ENCODE assay signal across 9 cellular contexts in the genomic region with DNA sequence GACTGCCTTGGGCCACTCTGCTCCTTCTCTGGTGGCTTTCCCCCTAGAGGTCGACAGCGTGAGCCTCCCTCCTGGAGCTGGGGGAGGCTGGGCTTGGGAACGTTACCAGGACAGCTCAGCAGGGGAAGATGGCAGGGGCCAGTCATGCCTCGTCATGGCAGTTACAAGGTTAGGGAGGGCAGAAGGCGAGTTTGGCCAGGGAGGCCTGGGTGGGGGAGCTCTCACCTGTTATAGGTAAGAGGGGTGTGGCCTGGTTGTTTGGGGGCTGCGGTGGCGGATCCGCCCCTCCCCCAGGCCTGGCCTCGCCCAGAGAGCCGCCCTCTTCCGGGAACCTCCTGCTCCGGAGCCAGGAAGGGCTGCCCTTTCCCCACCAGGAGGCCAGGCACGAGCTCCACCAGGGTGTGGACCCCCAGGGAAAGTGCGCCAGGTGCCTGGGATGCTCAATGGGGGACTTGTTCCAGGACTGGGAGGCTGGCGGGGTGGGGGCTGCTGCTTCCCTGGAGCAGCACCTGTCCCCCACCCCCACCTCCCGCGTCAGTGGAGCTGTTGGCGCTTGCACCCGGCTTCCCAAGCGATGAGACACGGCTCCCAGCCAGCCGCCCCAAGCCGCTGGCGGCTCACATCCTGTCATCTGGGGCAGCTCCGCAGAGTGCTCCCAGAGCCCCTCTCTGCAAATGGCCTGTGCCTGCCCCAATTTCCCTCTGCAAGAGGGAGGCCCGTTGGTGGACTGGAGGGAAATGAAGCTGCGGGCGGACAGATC. TPM values are rescaled to one million over a fixed set of nuclear protein-coding genes. Genes with fewer than 3 reads are reported as not detected.
A peak's percentile ranks its signal among the peaks of the same experiment; 100 is the strongest.
DNase-seq lines count a peak whose midpoint lies in the region; ATAC-seq and TF ChIP-seq lines count a peak whose summit lies in the region.
"Had no signal": no experiment of that assay in that cellular context is flagged by ENCODE, and none has a peak within 500 bp of the region (broad histone marks: within the 10 kb centered on the region; RNA-seq: fewer than 3 reads in every experiment).

No MANE protein-coding gene starts in this region.

- H3K4me1 ChIP-seq in ACC112 (ENCODE audit: control insufficient read depth, insufficient read depth, low read length, unreplicated experiment) (peaks cover 11% of the 10 kb centered on the region), HUES6 (ENCODE audit: control insufficient read depth, insufficient read depth, low read length) (peaks cover 14% of the 10 kb centered on the region), breast epithelium (peaks cover 0 to 6% of the 10 kb centered on the region in 2 donors), testis (peaks cover 4% of the 10 kb centered on the region)

- H3K36me3 ChIP-seq in ACC112 (ENCODE audit: insufficient read depth, low read length), result no peaks in the 10 kb centered on the region
- H3K36me3 ChIP-seq in HUES6 (ENCODE audit: control insufficient read depth, insufficient read depth, low read length), result no peaks in the 10 kb centered on the region
- H3K36me3 ChIP-seq in breast epithelium, result no peaks in the 10 kb centered on the region
- no peaks in the 10 kb centered on the region for H3K36me3 ChIP-seq in testis (ENCODE audit: low read depth, missing control alignments)

- intact Hi-C loops in breast epithelium (cut with DNase I; ENCODE audit: low total_unique reads) (no loop called here), left colon (cut with DNase I, micrococcal nuclease) (no loop called here), testis (cut with DNase I; ENCODE audit: low total_unique reads) (loop anchor here (10.0 kb wide), 1 partner anchor 105 kb away; no protein-coding TSS in a partner anchor)

- no peak for TF ChIP-seq POLR2A in breast epithelium (IDR thresholded peaks at IDR 0.05)
- no peak for TF ChIP-seq POLR2A in testis (IDR thresholded peaks at IDR 0.05)

- H3K4me3 ChIP-seq in ACC112 (ENCODE audit: low read depth, low read length) (peak overlapping the region; percentile 61), HUES6 (ENCODE audit: low read depth, low read length) (peak overlapping the region; percentile 61), breast epithelium (peak overlapping the region in 2 of 3 donors; percentile 31 to 39), testis (peak overlapping the region in 1 of 2 donors; percentile 23)

- peak overlapping the region; percentile 16 for H2AFZ ChIP-seq in ACC112 (ENCODE audit: low read length, unreplicated experiment)

- WGBS in testis, 2 donors, result 11 to 14% methylated on average over 8 to 22 of the region's 28 CpGs

- peak overlapping the region; percentile 1 for H3K9ac ChIP-seq in HUES6 (ENCODE audit: low read length)

- peak in 1 of 2 donors; percentile 60 for DNase-seq in breast epithelium (ENCODE audit: low spot score in 2 of 2)
- DNase-seq in left colon, result peak in 1 of 2 donors; percentile 34
- no peak for DNase-seq in DMS79 treated with DMSO at 0.1 percent for 48 hours (lab: John Stamatoyannopoulos, UW)
- no peak for DNase-seq in NCI-H2081 (lab: John Stamatoyannopoulos, UW)
- DNase-seq in testis, result no peak
- no peak for DNase-seq in superior temporal gyrus (ENCODE audit: extremely low spot score)
- DNase-seq: CD4-positive, CD25-positive, alpha-beta regulatory T cell had no signal

- H3K27ac ChIP-seq in ACC112 (ENCODE audit: low read depth, low read length) (no peak overlapping the region), HUES6 (ENCODE audit: low read depth, low read length) (no peak overlapping the region), breast epithelium (peak overlapping the region in 1 of 2 donors; percentile 40), testis (no peak overlapping the region)

- H3K27me3 ChIP-seq in ACC112 (ENCODE audit: insufficient read depth, low read length), result no peaks in the 10 kb centered on the region
- H3K27me3 ChIP-seq in HUES6 (ENCODE audit: control insufficient read depth, insufficient read depth, low read length), result peaks cover 20% of the 10 kb centered on the region
- H3K27me3 ChIP-seq in breast epithelium, result no peaks in the 10 kb centered on the region
- no peaks in the 10 kb centered on the region for H3K27me3 ChIP-seq in testis

- peak; percentile 86 for ATAC-seq in left colon

- H3K79me2 ChIP-seq in ACC112 (ENCODE audit: control insufficient read depth, insufficient read depth, low read length, unreplicated experiment), result no peaks in the 10 kb centered on the region

- peak in 1 of 3 donors; percentile 29 for TF ChIP-seq CTCF in breast epithelium (IDR thresholded peaks at IDR 0.05)
- TF ChIP-seq CTCF in testis (IDR thresholded peaks at IDR 0.05), result no peak

- H3K9me3 ChIP-seq in HUES6 (ENCODE audit: control insufficient read depth, insufficient read depth, low read depth, low read length) (peaks cover 3% of the 10 kb centered on the region; the same call in 1 of the 2 replicates), breast epithelium (no peaks in the 10 kb centered on the region), testis (no peaks in the 10 kb centered on the region)

RNA-seq across cellular contexts. Expression of a gene that starts 23.6 kb away (rescaled TPM):
- total RNA-seq in breast epithelium (10 to 100 TPM in 2 of 3 donors, under 1 TPM in 1; 0.96 to 22.5 (median 12.1) TPM), left colon (under 1 TPM; 0.18 to 0.42 TPM), testis (under 1 TPM; 0.50 to 0.63 TPM)
- polyA plus RNA-seq in testis (ENCODE audit: insufficient read depth, low read depth, low replicate concordance), result 0.11 TPM
- total RNA-seq: CD4-positive, CD25-positive, alpha-beta regulatory T cell had no signal
- polyA plus RNA-seq: CD4-positive, CD25-positive, alpha-beta regulatory T cell had no signal
